In the genomic region with DNA sequence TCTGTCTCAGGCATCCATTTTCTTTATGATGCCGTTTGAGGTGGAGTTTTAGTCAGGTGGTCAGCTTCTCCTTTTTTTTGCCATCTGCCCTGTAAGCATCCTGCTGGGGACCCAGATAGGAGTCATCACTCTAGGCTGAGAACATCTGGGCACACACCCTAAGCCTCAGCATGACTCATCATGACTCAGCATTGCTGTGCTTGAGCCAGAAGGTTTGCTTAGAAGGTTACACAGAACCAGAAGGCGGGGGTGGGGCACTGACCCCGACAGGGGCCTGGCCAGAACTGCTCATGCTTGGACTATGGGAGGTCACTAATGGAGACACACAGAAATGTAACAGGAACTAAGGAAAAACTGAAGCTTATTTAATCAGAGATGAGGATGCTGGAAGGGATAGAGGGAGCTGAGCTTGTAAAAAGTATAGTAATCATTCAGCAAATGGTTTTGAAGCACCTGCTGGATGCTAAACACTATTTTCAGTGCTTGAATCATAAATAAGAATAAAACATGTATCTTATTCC, we compare ENCODE assay signal across 10 cellular contexts. TPM values are rescaled to one million over a fixed set of nuclear protein-coding genes. Genes with fewer than 3 reads are reported as not detected.
DNase-seq lines count a peak whose midpoint lies in the region; ATAC-seq and TF ChIP-seq lines count a peak whose summit lies in the region.
"Had no signal": no experiment of that assay in that cellular context is flagged by ENCODE, and none has a peak within 500 bp of the region (broad histone marks: within the 10 kb centered on the region; RNA-seq: fewer than 3 reads in every experiment).

No MANE protein-coding gene starts in this region.

- H3K4me3 ChIP-seq in choroid plexus epithelial cell (ENCODE audit: low read depth, low read length) (no peak overlapping the region), esophagus muscularis mucosa (no peak overlapping the region)

- TF ChIP-seq EP300 in esophagus muscularis mucosa (IDR thresholded peaks at IDR 0.05): no peak

- H3K36me3 ChIP-seq in esophagus muscularis mucosa: no peaks in the 10 kb centered on the region
- H3K36me3 ChIP-seq: neutrophil had no signal

- DNase-seq in DMS53 (lab: John Stamatoyannopoulos, UW) (peak; percentile 98), NOMO-1 (lab: John Stamatoyannopoulos, UW; ENCODE audit: unreplicated experiment in 2 of 2) (peak; percentile 38 to 68), choroid plexus epithelial cell (ENCODE audit: low read depth) (peak; percentile 99), mucosa of gallbladder (ENCODE audit: low spot score) (peak; percentile 27), esophagus muscularis mucosa (ENCODE audit: extremely low spot score) (no peak), NCI-H2227 (lab: John Stamatoyannopoulos, UW; ENCODE audit: unreplicated experiment) (no peak)
- DNase-seq: activated B cell treated with CpG ODN at 0.5 μM for 24 hours had no signal

- no peak overlapping the region for H3K27ac ChIP-seq in esophagus muscularis mucosa (replicated peaks in 1 of 4)
- H3K27ac ChIP-seq: neutrophil had no signal

- TF ChIP-seq POLR2A in esophagus muscularis mucosa (IDR thresholded peaks at IDR 0.05; ENCODE audit: low read depth): no peak

- no peaks in the 10 kb centered on the region for H3K9me3 ChIP-seq in esophagus muscularis mucosa
- H3K9me3 ChIP-seq: neutrophil had no signal

- intact Hi-C loops in esophagus muscularis mucosa (cut with DNase I): no loop called here

- 36% methylated on average over 3 of the region's 3 CpGs for WGBS in esophagus muscularis mucosa

- TF ChIP-seq CTCF in choroid plexus epithelial cell (conservative IDR thresholded peaks at IDR 0.05; ENCODE audit: low read depth, low read length) (no peak), esophagus muscularis mucosa (IDR thresholded peaks at IDR 0.05) (no peak)

- H3K27me3 ChIP-seq in esophagus muscularis mucosa: no peaks in the 10 kb centered on the region
- H3K27me3 ChIP-seq: neutrophil had no signal

- peaks cover 0 to 7% (median 2%) of the 10 kb centered on the region in 4 donors for H3K4me1 ChIP-seq in esophagus muscularis mucosa

- ATAC-seq in GM18907 (IDR thresholded peaks at IDR 0.05; ENCODE audit: unreplicated experiment): peak; percentile 95
- peak; percentile 99 for ATAC-seq in HG02973 (IDR thresholded peaks at IDR 0.05; ENCODE audit: unreplicated experiment)

RNA-seq across cellular contexts. Expression of gene HBE1, which starts 10.9 kb away (rescaled TPM):
- total RNA-seq in mucosa of gallbladder (4.0 TPM), esophagus muscularis mucosa (not detected)
- total RNA-seq: activated B cell treated with CpG ODN at 0.5 μM for 24 hours had no signal

RNA-seq across cellular contexts. Expression of gene OR51B4, which starts 21.1 kb away (rescaled TPM):
- total RNA-seq in mucosa of gallbladder (0.23 TPM), esophagus muscularis mucosa (not detected)
- total RNA-seq: activated B cell treated with CpG ODN at 0.5 μM for 24 hours had no signal

RNA-seq across cellular contexts. Expression of gene HBG2, which starts 26.1 kb away (rescaled TPM):
- total RNA-seq in mucosa of gallbladder (13.2 TPM), esophagus muscularis mucosa (not detected)
- total RNA-seq: activated B cell treated with CpG ODN at 0.5 μM for 24 hours had no signal

RNA-seq across cellular contexts. Expression of gene HBG1, which starts 31.0 kb away (rescaled TPM):
- total RNA-seq in mucosa of gallbladder: 3.3 TPM
- not detected for total RNA-seq in esophagus muscularis mucosa
- total RNA-seq: activated B cell treated with CpG ODN at 0.5 μM for 24 hours had no signal

RNA-seq across cellular contexts. Expression of gene OR51B2, which starts 43.5 kb away (rescaled TPM):
- total RNA-seq in mucosa of gallbladder (not detected), esophagus muscularis mucosa (not detected)
- total RNA-seq: activated B cell treated with CpG ODN at 0.5 μM for 24 hours had no signal

Comparison
In these comparisons a context has a peak if more than half of its experiments do, and no peak if none do; other contexts are left out.
1. DNase-seq: peak in DMS53 (single experiment), NOMO-1 (2 of 2), choroid plexus epithelial cell (single experiment) and mucosa of gallbladder (single experiment); none in esophagus muscularis mucosa (single experiment) and NCI-H2227 (single experiment).